26 cellular contexts compared by ENCODE assay signal in genomic region chrX:129099206-129099605, GRCh38.
"Had no signal": no experiment of that assay in that cellular context is flagged by ENCODE, and none has a peak within 500 bp of the region (broad histone marks: within the 10 kb centered on the region; RNA-seq: fewer than 3 reads in every experiment).

No MANE protein-coding gene starts in this region.

- H3K27me3 Mint-ChIP-seq: IgD-negative memory B cell had no signal

- H3K36me3 Mint-ChIP-seq: IgD-negative memory B cell had no signal

- H3K27ac ChIP-seq: KMS-11, SJSA1, SK-N-MC had no signal

- H3K36me3 ChIP-seq: SJSA1 had no signal

- H3K4me3 Mint-ChIP-seq: IgD-negative memory B cell had no signal

- ATAC-seq: K562 had no signal

- H3K27ac Mint-ChIP-seq: IgD-negative memory B cell had no signal

- H3K9me3 ChIP-seq: SJSA1 had no signal

- H3K4me1 ChIP-seq: SJSA1 had no signal

- H3K4me2 ChIP-seq: KMS-11 had no signal

- H3K9ac ChIP-seq: KMS-11 had no signal

- DNase-seq: Kasumi-1, MM.1S, MV-4-11, NCI-H1092, NCI-H1105 treated with DMSO at 0.1 percent for 48 hours, NCI-H1417 treated with DMSO at 0.1 percent for 48 hours, NCI-H146, NCI-H1694 treated with DMSO at 0.1 percent for 48 hours, NCI-H1930, NCI-H2081, NCI-H2107, NCI-H226, NCI-H446, NCI-H510A, NCI-H524 treated with DMSO at 0.1 percent for 48 hours, NCI-H69, NCI-H774, Right ventricle myocardium superior, RPMI8226, SIG-M5 had no signal

- H3K4me1 Mint-ChIP-seq: IgD-negative memory B cell had no signal

- FAIRE-seq: K562, RCC 7860 had no signal

- H3K4me3 ChIP-seq: K562, SJSA1, SK-N-MC had no signal

- H3K27me3 ChIP-seq: SJSA1 had no signal
